2 cellular contexts compared by ENCODE assay signal in the genomic region with DNA sequence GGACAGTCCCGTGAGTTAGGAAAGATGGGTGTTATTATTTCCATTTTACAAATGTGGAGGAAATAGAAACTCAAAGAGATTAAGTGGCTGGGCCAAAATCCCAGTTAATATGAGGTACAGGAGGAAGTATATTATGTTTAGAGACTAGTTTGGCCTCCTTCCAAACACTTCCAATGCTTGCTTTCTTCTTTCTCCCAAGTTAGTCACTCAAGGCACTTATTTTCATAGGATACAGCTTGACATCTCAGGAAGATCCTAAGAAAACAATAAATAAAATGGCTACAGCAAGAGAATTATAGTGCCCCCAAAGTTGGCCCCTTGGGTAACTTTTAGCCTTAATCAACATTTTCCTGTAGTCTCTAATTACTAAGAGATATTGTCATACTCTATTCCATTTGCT.
TF ChIP-seq lines count a peak whose summit lies in the region.

No MANE protein-coding gene starts in this region.

TF ChIP-seq in endothelial cell of umbilical vein, 7 proteins besides CTCF, POLR2A, EP300 and RAD21 (continued from another document):
- TF ChIP-seq FOS (IDR thresholded peaks at IDR 0.05; ENCODE audit: borderline replicate concordance, insufficient read depth, low read length) (no peak), JUN (IDR thresholded peaks at IDR 0.05; ENCODE audit: borderline replicate concordance, insufficient read depth, insufficient read length, low read depth) (no peak), POLR2AphosphoS5 (IDR thresholded peaks at IDR 0.05; ENCODE audit: insufficient read depth, low read depth, low read length) (peak; percentile 39), EZH2 (IDR thresholded peaks at IDR 0.05; ENCODE audit: borderline replicate concordance, low read depth, low read length, severe bottlenecking) (no peak)
- TF ChIP-seq, protein P1, sequence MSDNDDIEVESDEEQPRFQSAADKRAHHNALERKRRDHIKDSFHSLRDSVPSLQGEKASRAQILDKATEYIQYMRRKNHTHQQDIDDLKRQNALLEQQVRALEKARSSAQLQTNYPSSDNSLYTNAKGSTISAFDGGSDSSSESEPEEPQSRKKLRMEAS (IDR thresholded peaks at IDR 0.05; ENCODE audit: insufficient read depth, insufficient read length), result no peak

TF ChIP-seq in GM23338, 12 proteins besides CTCF, POLR2A, EP300 and RAD21:
- TF ChIP-seq, protein P2, sequence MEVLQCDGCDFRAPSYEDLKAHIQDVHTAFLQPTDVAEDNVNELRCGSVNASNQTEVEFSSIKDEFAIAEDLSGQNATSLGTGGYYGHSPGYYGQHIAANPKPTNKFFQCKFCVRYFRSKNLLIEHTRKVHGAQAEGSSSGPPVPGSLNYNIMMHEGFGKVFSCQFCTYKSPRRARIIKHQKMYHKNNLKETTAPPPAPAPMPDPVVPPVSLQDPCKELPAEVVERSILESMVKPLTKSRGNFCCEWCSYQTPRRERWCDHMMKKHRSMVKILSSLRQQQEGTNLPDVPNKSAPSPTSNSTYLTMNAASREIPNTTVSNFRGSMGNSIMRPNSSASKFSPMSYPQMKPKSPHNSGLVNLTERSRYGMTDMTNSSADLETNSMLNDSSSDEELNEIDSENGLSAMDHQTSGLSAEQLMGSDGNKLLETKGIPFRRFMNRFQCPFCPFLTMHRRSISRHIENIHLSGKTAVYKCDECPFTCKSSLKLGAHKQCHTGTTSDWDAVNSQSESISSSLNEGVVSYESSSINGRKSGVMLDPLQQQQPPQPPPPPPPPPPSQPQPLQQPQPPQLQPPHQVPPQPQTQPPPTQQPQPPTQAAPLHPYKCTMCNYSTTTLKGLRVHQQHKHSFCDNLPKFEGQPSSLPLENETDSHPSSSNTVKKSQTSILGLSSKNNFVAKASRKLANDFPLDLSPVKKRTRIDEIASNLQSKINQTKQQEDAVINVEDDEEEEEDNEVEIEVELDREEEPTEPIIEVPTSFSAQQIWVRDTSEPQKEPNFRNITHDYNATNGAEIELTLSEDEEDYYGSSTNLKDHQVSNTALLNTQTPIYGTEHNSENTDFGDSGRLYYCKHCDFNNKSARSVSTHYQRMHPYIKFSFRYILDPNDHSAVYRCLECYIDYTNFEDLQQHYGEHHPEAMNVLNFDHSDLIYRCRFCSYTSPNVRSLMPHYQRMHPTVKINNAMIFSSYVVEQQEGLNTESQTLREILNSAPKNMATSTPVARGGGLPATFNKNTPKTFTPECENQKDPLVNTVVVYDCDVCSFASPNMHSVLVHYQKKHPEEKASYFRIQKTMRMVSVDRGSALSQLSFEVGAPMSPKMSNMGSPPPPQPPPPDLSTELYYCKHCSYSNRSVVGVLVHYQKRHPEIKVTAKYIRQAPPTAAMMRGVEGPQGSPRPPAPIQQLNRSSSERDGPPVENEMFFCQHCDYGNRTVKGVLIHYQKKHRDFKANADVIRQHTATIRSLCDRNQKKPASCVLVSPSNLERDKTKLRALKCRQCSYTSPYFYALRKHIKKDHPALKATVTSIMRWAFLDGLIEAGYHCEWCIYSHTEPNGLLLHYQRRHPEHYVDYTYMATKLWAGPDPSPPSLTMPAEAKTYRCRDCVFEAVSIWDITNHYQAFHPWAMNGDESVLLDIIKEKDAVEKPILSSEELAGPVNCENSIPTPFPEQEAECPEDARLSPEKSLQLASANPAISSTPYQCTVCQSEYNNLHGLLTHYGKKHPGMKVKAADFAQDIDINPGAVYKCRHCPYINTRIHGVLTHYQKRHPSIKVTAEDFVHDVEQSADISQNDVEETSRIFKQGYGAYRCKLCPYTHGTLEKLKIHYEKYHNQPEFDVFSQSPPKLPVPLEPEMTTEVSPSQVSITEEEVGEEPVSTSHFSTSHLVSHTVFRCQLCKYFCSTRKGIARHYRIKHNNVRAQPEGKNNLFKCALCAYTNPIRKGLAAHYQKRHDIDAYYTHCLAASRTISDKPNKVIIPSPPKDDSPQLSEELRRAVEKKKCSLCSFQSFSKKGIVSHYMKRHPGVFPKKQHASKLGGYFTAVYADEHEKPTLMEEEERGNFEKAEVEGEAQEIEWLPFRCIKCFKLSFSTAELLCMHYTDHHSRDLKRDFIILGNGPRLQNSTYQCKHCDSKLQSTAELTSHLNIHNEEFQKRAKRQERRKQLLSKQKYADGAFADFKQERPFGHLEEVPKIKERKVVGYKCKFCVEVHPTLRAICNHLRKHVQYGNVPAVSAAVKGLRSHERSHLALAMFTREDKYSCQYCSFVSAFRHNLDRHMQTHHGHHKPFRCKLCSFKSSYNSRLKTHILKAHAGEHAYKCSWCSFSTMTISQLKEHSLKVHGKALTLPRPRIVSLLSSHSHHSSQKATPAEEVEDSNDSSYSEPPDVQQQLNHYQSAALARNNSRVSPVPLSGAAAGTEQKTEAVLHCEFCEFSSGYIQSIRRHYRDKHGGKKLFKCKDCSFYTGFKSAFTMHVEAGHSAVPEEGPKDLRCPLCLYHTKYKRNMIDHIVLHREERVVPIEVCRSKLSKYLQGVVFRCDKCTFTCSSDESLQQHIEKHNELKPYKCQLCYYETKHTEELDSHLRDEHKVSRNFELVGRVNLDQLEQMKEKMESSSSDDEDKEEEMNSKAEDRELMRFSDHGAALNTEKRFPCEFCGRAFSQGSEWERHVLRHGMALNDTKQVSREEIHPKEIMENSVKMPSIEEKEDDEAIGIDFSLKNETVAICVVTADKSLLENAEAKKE (CRISPR knock-in tag; IDR thresholded peaks at IDR 0.05), result no peak
- TF ChIP-seq EZH2 (IDR thresholded peaks at IDR 0.05; ENCODE audit: low read depth, unreplicated experiment) (no peak), CREB1 (CRISPR knock-in tag; IDR thresholded peaks at IDR 0.05; ENCODE audit: low read depth) (no peak), ZNF331 (CRISPR knock-in tag; IDR thresholded peaks at IDR 0.05; ENCODE audit: low read depth) (no peak), JUNB (IDR thresholded peaks at IDR 0.05; ENCODE audit: unreplicated experiment) (no peak), EZH2phosphoT487 (IDR thresholded peaks at IDR 0.05; ENCODE audit: unreplicated experiment) (no peak), POLR2AphosphoS5 (IDR thresholded peaks at IDR 0.05; ENCODE audit: low read depth) (no peak)
- TF ChIP-seq, protein P3, sequence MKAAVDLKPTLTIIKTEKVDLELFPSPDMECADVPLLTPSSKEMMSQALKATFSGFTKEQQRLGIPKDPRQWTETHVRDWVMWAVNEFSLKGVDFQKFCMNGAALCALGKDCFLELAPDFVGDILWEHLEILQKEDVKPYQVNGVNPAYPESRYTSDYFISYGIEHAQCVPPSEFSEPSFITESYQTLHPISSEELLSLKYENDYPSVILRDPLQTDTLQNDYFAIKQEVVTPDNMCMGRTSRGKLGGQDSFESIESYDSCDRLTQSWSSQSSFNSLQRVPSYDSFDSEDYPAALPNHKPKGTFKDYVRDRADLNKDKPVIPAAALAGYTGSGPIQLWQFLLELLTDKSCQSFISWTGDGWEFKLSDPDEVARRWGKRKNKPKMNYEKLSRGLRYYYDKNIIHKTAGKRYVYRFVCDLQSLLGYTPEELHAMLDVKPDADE (IDR thresholded peaks at IDR 0.05), result no peak
